ENCODE assay signal across 10 cellular contexts in the genomic region with DNA sequence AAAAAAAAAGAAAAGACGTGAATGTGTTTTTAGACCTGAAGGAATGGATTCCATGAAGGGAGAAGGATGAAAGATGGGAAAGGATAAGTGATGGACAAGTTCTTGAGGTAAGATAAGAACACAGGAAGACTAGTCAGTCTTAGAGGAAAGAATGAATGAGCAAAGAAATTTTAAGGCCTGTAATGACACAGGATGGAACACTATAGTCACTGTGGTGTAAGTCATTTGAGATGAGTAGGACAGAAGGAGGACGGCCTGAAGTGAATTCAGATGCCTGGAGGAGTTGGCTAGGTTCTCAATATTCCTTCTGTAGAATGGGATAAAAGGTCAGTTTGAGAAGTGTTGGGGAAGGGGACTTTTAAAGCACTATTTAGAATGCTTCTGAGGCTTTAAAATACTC. TPM values are rescaled to one million over a fixed set of nuclear protein-coding genes. Genes with fewer than 3 reads are reported as not detected.
A peak's percentile ranks its signal among the peaks of the same experiment; 100 is the strongest.
DNase-seq lines count a peak whose midpoint lies in the region; ATAC-seq and TF ChIP-seq lines count a peak whose summit lies in the region.
"Had no signal": no experiment of that assay in that cellular context is flagged by ENCODE, and none has a peak within 500 bp of the region (broad histone marks: within the 10 kb centered on the region; RNA-seq: fewer than 3 reads in every experiment).

No MANE protein-coding gene starts in this region.

- BruUV-seq in MCF 10A (replicated peaks; lab: Mats Ljungman, UMichigan): no TSS peak

- H3K4me1 ChIP-seq in breast epithelium: no peaks in the 10 kb centered on the region
- no peaks in the 10 kb centered on the region for H3K4me1 ChIP-seq in uterus

- intact Hi-C loops in MCF 10A (cut with micrococcal nuclease) (no loop called here), breast epithelium (cut with DNase I; ENCODE audit: low total_unique reads) (no loop called here), uterus (cut with DNase I; ENCODE audit: low total_unique reads) (loop anchor here (10.0 kb wide), 1 partner anchor 127 kb away; a partner anchor contains a TSS)
- intact Hi-C loops in activated CD4-positive, alpha-beta memory T cell treated with anti-CD3 and anti-CD28 coated beads for 36 hours (cut with micrococcal nuclease): loop anchor here (1.0 kb wide), 1 partner anchor 200 kb away; no protein-coding TSS in a partner anchor

- H3K27ac Mint-ChIP-seq in MCF 10A (ENCODE audit: low read depth, unreplicated experiment) (peak overlapping the region; percentile 18), type B pancreatic cell (no peak overlapping the region)
- H3K27ac Mint-ChIP-seq in activated CD4-positive, alpha-beta memory T cell treated with anti-CD3 and anti-CD28 coated beads for 36 hours: peak overlapping the region; percentile 68

- H3K9me3 ChIP-seq in breast epithelium: no peaks in the 10 kb centered on the region
- no peaks in the 10 kb centered on the region for H3K9me3 ChIP-seq in uterus

- CTCF ChIA-PET in MCF 10A (lab: Yijun Ruan, JAX): interaction anchor here (0.7 to 1.0 kb wide), 4 partner anchors 129 to 138 kb away, joined by 3 to 4 read pairs (median 3); no protein-coding TSS in a partner anchor
- CTCF ChIA-PET in activated CD4-positive, alpha-beta memory T cell treated with anti-CD3 and anti-CD28 coated beads for 36 hours (lab: Charles Lee): interaction anchor here (1.1 to 2.2 kb wide), 2 partner anchors 128 to 200 kb away, joined by 3 to 8 read pairs; no protein-coding TSS in a partner anchor

- H3K27me3 Mint-ChIP-seq in MCF 10A (ENCODE audit: insufficient read depth, unreplicated experiment): no peaks in the 10 kb centered on the region
- H3K27me3 Mint-ChIP-seq in activated CD4-positive, alpha-beta memory T cell treated with anti-CD3 and anti-CD28 coated beads for 36 hours: no peaks in the 10 kb centered on the region
- no peaks in the 10 kb centered on the region for H3K27me3 Mint-ChIP-seq in type B pancreatic cell

- POLR2A ChIA-PET in MCF 10A (lab: Yijun Ruan, JAX): interaction anchor here (0.6 to 7.7 kb wide), 9 partner anchors 13 to 540 kb away, joined by 3 to 146 read pairs (median 6); a partner anchor contains a TSS
- POLR2A ChIA-PET in activated CD4-positive, alpha-beta memory T cell treated with anti-CD3 and anti-CD28 coated beads for 36 hours (lab: Charles Lee): no interaction called here

- H3K27me3 ChIP-seq in breast epithelium (no peaks in the 10 kb centered on the region), uterus (no peaks in the 10 kb centered on the region)

- H3K4me3 Mint-ChIP-seq in MCF 10A (ENCODE audit: unreplicated experiment) (no peak overlapping the region), type B pancreatic cell (peak overlapping the region; percentile 82)
- peak overlapping the region; percentile 27 for H3K4me3 Mint-ChIP-seq in activated CD4-positive, alpha-beta memory T cell treated with anti-CD3 and anti-CD28 coated beads for 36 hours
- H3K4me3 Mint-ChIP-seq: CD14-positive monocyte, neural crest cell had no signal

- H3K36me3 ChIP-seq in breast epithelium: no peaks in the 10 kb centered on the region
- H3K36me3 ChIP-seq in uterus: no peaks in the 10 kb centered on the region

- no peak overlapping the region for H3K27ac ChIP-seq in breast epithelium
- H3K27ac ChIP-seq in uterus: no peak overlapping the region

- no peak for TF ChIP-seq CTCF in MCF 10A (IDR thresholded peaks at IDR 0.05; ENCODE audit: unreplicated experiment)
- no peak for TF ChIP-seq CTCF in breast epithelium (IDR thresholded peaks at IDR 0.05)
- no peak for TF ChIP-seq CTCF in fibroblast of villous mesenchyme (IDR thresholded peaks at IDR 0.05; ENCODE audit: insufficient read depth, low read depth, low read length)
- no peak for TF ChIP-seq CTCF in type B pancreatic cell (conservative IDR thresholded peaks at IDR 0.05)
- TF ChIP-seq CTCF in uterus (IDR thresholded peaks at IDR 0.05): no peak

- no peak for ATAC-seq in GM21723 (IDR thresholded peaks at IDR 0.05; ENCODE audit: unreplicated experiment)

- H3K4me1 Mint-ChIP-seq in MCF 10A (ENCODE audit: insufficient read depth, unreplicated experiment) (peaks cover 46% of the 10 kb centered on the region), type B pancreatic cell (ENCODE audit: unreplicated experiment) (peaks cover 36% of the 10 kb centered on the region)
- H3K4me1 Mint-ChIP-seq in activated CD4-positive, alpha-beta memory T cell treated with anti-CD3 and anti-CD28 coated beads for 36 hours (ENCODE audit: low read depth): peaks cover 40% of the 10 kb centered on the region

- H3K4me3 ChIP-seq in breast epithelium (no peak overlapping the region), fibroblast of villous mesenchyme (ENCODE audit: low read depth, low read length) (peak overlapping the region; percentile 23), uterus (no peak overlapping the region)

- TF ChIP-seq POLR2A in breast epithelium (IDR thresholded peaks at IDR 0.05): no peak
- no peak for TF ChIP-seq POLR2A in uterus (IDR thresholded peaks at IDR 0.05)

- H3K9me3 Mint-ChIP-seq in MCF 10A (ENCODE audit: unreplicated experiment) (no peaks in the 10 kb centered on the region), type B pancreatic cell (no peaks in the 10 kb centered on the region)
- no peaks in the 10 kb centered on the region for H3K9me3 Mint-ChIP-seq in activated CD4-positive, alpha-beta memory T cell treated with anti-CD3 and anti-CD28 coated beads for 36 hours
- H3K9me3 Mint-ChIP-seq: CD14-positive monocyte, neural crest cell had no signal

- DNase-seq in MCF 10A (ENCODE audit: unreplicated experiment): no peak
- DNase-seq in breast epithelium (ENCODE audit: low spot score in 2 of 2): no peak
- no peak for DNase-seq in activated CD4-positive, alpha-beta memory T cell treated with anti-CD3 and anti-CD28 coated beads for 36 hours
- DNase-seq in fibroblast of villous mesenchyme (ENCODE audit: low read depth): no peak
- no peak for DNase-seq in type B pancreatic cell (ENCODE audit: extremely low spot score, unreplicated experiment)
- no peak for DNase-seq in uterus
- no peak for DNase-seq in putamen (ENCODE audit: low spot score)

- H3K36me3 Mint-ChIP-seq in MCF 10A (ENCODE audit: insufficient read depth, unreplicated experiment) (peaks cover 40% of the 10 kb centered on the region), type B pancreatic cell (peaks cover 36% of the 10 kb centered on the region)
- peaks cover 42% of the 10 kb centered on the region for H3K36me3 Mint-ChIP-seq in activated CD4-positive, alpha-beta memory T cell treated with anti-CD3 and anti-CD28 coated beads for 36 hours

RNA-seq across cellular contexts. Expression of a gene that starts 3.8 kb away (rescaled TPM):
- total RNA-seq in MCF 10A (2022) (80.4 and 94.9 TPM in 2 replicates), breast epithelium (10 to 100 TPM; 11.8 to 35.3 (median 24.6) TPM), fibroblast of villous mesenchyme (369 and 731 TPM in 2 replicates), type B pancreatic cell (ENCODE audit: low replicate concordance) (62.0 and 68.0 TPM in 2 replicates), uterus (10 to 100 TPM in 3 of 4 donors, 1 to 10 TPM in 1; 8.7 to 87.8 (median 18.9) TPM)
- 10 to 100 TPM; 63.7 to 67.1 TPM for total RNA-seq in activated CD4-positive, alpha-beta memory T cell treated with anti-CD3 and anti-CD28 coated beads for 36 hours

RNA-seq across cellular contexts. Expression of a gene that starts 47.5 kb away (rescaled TPM):
- total RNA-seq in MCF 10A (2022): 8.3 and 9.1 TPM in 2 replicates
- total RNA-seq in breast epithelium: 100 to 1,000 TPM; 106 to 129 (median 114) TPM
- total RNA-seq in activated CD4-positive, alpha-beta memory T cell treated with anti-CD3 and anti-CD28 coated beads for 36 hours: not detected
- 3.5 and 15.1 TPM in 2 replicates for total RNA-seq in fibroblast of villous mesenchyme
- total RNA-seq in type B pancreatic cell (ENCODE audit: low replicate concordance): 111 and 149 TPM in 2 replicates
- total RNA-seq in uterus: 100 to 1,000 TPM in 3 of 4 donors, 10 to 100 TPM in 1; 85.0 to 395 (median 129) TPM

Comparison
In these comparisons a context has a peak if more than half of its experiments do, and no peak if none do; other contexts are left out.
1. intact Hi-C loops: an anchor here in activated CD4-positive, alpha-beta memory T cell treated with anti-CD3 and anti-CD28 coated beads for 36 hours (1.0 kb wide) and uterus (10.0 kb wide); none called in MCF 10A and breast epithelium.